In genomic region chr9:89779816-89780215, GRCh38 we compare ENCODE assay signal across 35 cellular contexts.
"Had no signal": no experiment of that assay in that cellular context is flagged by ENCODE, and none has a peak within 500 bp of the region (broad histone marks: within the 10 kb centered on the region; RNA-seq: fewer than 3 reads in every experiment).

No MANE protein-coding gene starts in this region.

- H3K4me3 ChIP-seq: cardiac muscle cell had no signal

- ATAC-seq: activated naive CD8-positive, alpha-beta T cell treated with anti-CD3 and anti-CD28 coated beads, Interleukin-2, amount 50 U/mL, for 24 hours; activated T-cell treated with anti-CD3 and anti-CD28 coated beads, Interleukin-2, amount 50 U/mL, for 4 hours had no signal

- H3K27ac ChIP-seq: cardiac muscle cell, KMS-11, VCaP had no signal

- H3K4me3 Mint-ChIP-seq: activated B cell treated with CpG ODN at 0.5 μM for 24 hours; activated CD4-positive, alpha-beta memory T cell treated with anti-CD3 and anti-CD28 coated beads for 36 hours; activated naive CD4-positive, alpha-beta T cell treated with anti-CD3 and anti-CD28 coated beads, Interleukin-2, amount 10 ng/mL, durations not matched to agents 7 days and 5 days; activated naive CD8-positive, alpha-beta T cell; activated naive CD8-positive, alpha-beta T cell treated with anti-CD3 and anti-CD28 coated beads, Interleukin-2, amount 50 U/mL, for 24 hours; activated T-cell treated with anti-CD3 and anti-CD28 coated beads, Interleukin-2, amount 50 U/mL, for 4 hours; activated T-helper 1 cell treated with anti-CD3 and anti-CD28 coated beads, Interleukin-12 subunit alpha, Interleukin-12 subunit beta, Interleukin-2, Interleukin-4 antibody, amounts not matched to agents 30 ng/mL and 10 ng/mL and 1 ng/mL, durations not matched to agents 14 hours and 24 hours and 36 hours had no signal

- H3K4me2 ChIP-seq: KMS-11 had no signal

- H3K27ac Mint-ChIP-seq: activated B cell treated with CpG ODN at 0.5 μM for 24 hours; activated CD4-positive, alpha-beta memory T cell treated with anti-CD3 and anti-CD28 coated beads for 36 hours; activated naive CD4-positive, alpha-beta T cell treated with anti-CD3 and anti-CD28 coated beads, Interleukin-2, amount 10 ng/mL, durations not matched to agents 7 days and 5 days; activated naive CD8-positive, alpha-beta T cell; activated naive CD8-positive, alpha-beta T cell treated with anti-CD3 and anti-CD28 coated beads, Interleukin-2, amount 50 U/mL, for 24 hours; activated T-helper 1 cell treated with anti-CD3 and anti-CD28 coated beads, Interleukin-12 subunit alpha, Interleukin-12 subunit beta, Interleukin-2, Interleukin-4 antibody, amounts not matched to agents 30 ng/mL and 10 ng/mL and 1 ng/mL, durations not matched to agents 14 hours and 24 hours and 36 hours had no signal

- H3K9ac ChIP-seq: KMS-11 had no signal

- H3K4me1 Mint-ChIP-seq: activated naive CD4-positive, alpha-beta T cell treated with anti-CD3 and anti-CD28 coated beads, Interleukin-2, amount 10 ng/mL, durations not matched to agents 7 days and 5 days had no signal

- H3K27me3 ChIP-seq: cardiac muscle cell had no signal

- H3K36me3 ChIP-seq: cardiac muscle cell had no signal

- H3K9me3 Mint-ChIP-seq: activated B cell treated with CpG ODN at 0.5 μM for 24 hours; activated CD4-positive, alpha-beta memory T cell treated with anti-CD3 and anti-CD28 coated beads for 36 hours; activated naive CD4-positive, alpha-beta T cell treated with anti-CD3 and anti-CD28 coated beads, Interleukin-2, amount 10 ng/mL, durations not matched to agents 7 days and 5 days; activated naive CD8-positive, alpha-beta T cell treated with anti-CD3 and anti-CD28 coated beads, Interleukin-2, amount 50 U/mL, for 24 hours; activated T-cell treated with anti-CD3 and anti-CD28 coated beads, Interleukin-2, amount 50 U/mL, for 4 hours; activated T-helper 1 cell treated with anti-CD3 and anti-CD28 coated beads, Interleukin-12 subunit alpha, Interleukin-12 subunit beta, Interleukin-2, Interleukin-4 antibody, amounts not matched to agents 30 ng/mL and 10 ng/mL and 1 ng/mL, durations not matched to agents 14 hours and 24 hours and 36 hours had no signal

- DNase-seq: activated B cell treated with CpG ODN at 0.5 μM for 24 hours; activated CD4-positive, alpha-beta memory T cell treated with anti-CD3 and anti-CD28 coated beads for 36 hours; activated CD4-positive, alpha-beta T cell treated with anti-CD3 and anti-CD28 coated beads for 4 hours; activated CD4-positive, alpha-beta T cell treated with anti-CD3 and anti-CD28 coated beads, Interleukin-2, amount 50 U/mL, for 1 hour; activated CD4-positive, CD25-positive, alpha-beta regulatory T cell treated with anti-CD3 and anti-CD28 coated beads, Interleukin-2, amount 50 U/mL, for 72 hours; activated CD8-positive, alpha-beta memory T cell treated with anti-CD3 and anti-CD28 coated beads, Interleukin-2, amount 50 U/mL, for 4 hours; activated gamma-delta T cell treated with Interleukin-2 at 50 U/mL for 16 hours; activated naive CD4-positive, alpha-beta T cell treated with anti-CD3 and anti-CD28 coated beads, Interleukin-2, amount 10 ng/mL, durations not matched to agents 7 days and 5 days; activated naive CD8-positive, alpha-beta T cell treated with anti-CD3 and anti-CD28 coated beads, Interleukin-2, amount 50 U/mL, for 24 hours; activated T-cell treated with anti-CD3 and anti-CD28 coated beads for 4 hours; activated T-cell treated with anti-CD3 and anti-CD28 coated beads, Interleukin-2, amount 50 U/mL, for 4 hours; amniotic stem cell; aorta; MM.1S; MV-4-11; NCI-H1092; NCI-H1436 treated with DMSO at 0.1 percent for 48 hours; NCI-H1694 treated with DMSO at 0.1 percent for 48 hours; NCI-H2029; NCI-H2107; NCI-H2171; NCI-H510A; NCI-H526; NCI-H748 treated with DMSO at 0.1 percent for 48 hours; OCI-M1; Right ventricle myocardium superior; SW 1271; T-helper 1 cell; T-helper 2 cell; T-helper 9 cell had no signal

- H3K27me3 Mint-ChIP-seq: activated B cell treated with CpG ODN at 0.5 μM for 24 hours; activated naive CD8-positive, alpha-beta T cell had no signal

- H3K36me3 Mint-ChIP-seq: activated CD4-positive, alpha-beta memory T cell treated with anti-CD3 and anti-CD28 coated beads for 36 hours; activated naive CD4-positive, alpha-beta T cell treated with anti-CD3 and anti-CD28 coated beads, Interleukin-2, amount 10 ng/mL, durations not matched to agents 7 days and 5 days; activated naive CD8-positive, alpha-beta T cell had no signal
